In genomic region chr7:3149231-3149960, GRCh38 we compare ENCODE assay signal across 1 cellular context.
TF ChIP-seq lines count a peak whose summit lies in the region.

No MANE protein-coding gene starts in this region.

TF ChIP-seq in SK-N-SH, 30 proteins besides CTCF, POLR2A, EP300 and RAD21 (continued from another document):
- TF ChIP-seq POLR2AphosphoS5 (IDR thresholded peaks at IDR 0.05; ENCODE audit: low read depth, low read length) (no peak), USF1 (IDR thresholded peaks at IDR 0.05; ENCODE audit: borderline replicate concordance, low read depth) (no peak), RFX5 (IDR thresholded peaks at IDR 0.05; ENCODE audit: low read length) (no peak), NFIC (IDR thresholded peaks at IDR 0.05; ENCODE audit: borderline replicate concordance) (no peak)
